9 cellular contexts compared by ENCODE assay signal in the genomic region with DNA sequence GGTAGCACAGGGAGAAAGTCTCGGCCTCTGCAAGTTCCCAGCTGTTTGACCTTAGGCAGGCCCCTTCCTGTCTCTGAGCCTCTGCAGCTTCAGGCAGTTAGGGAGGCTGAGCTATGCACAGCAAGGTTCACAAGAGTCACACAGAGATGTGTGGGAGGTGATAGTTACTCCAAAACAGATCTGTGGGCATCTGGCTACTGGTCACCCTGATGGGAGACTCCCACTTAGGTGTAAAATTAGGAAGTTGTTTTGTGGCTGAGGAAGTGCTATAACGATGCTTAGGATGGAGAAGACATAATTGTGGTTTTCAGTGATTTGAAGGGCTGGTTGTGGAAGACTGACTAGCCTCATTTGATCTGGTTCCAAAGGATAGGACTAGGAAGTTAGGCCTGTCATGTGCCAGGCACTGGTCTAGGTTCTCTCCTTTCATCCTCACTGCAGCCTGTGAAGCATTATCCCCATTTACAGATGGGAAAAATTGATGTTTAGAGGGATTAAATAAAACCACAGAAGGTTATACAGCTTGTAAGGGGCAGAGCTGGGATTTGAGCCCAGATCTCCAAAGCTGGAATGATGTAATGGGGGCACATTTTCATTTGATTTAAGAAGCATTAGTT. TPM values are rescaled to one million over a fixed set of nuclear protein-coding genes. Genes with fewer than 3 reads are reported as not detected.
A peak's percentile ranks its signal among the peaks of the same experiment; 100 is the strongest.
DNase-seq lines count a peak whose midpoint lies in the region; ATAC-seq and TF ChIP-seq lines count a peak whose summit lies in the region.
"Had no signal": no experiment of that assay in that cellular context is flagged by ENCODE, and none has a peak within 500 bp of the region (broad histone marks: within the 10 kb centered on the region; RNA-seq: fewer than 3 reads in every experiment).

No MANE protein-coding gene starts in this region.

- no peak for TF ChIP-seq POLR2A in esophagus muscularis mucosa (IDR thresholded peaks at IDR 0.05; ENCODE audit: low read depth)

- TF ChIP-seq CTCF in GM10266 (IDR thresholded peaks at IDR 0.05; ENCODE audit: control insufficient read depth, insufficient read depth, low read depth, missing control alignments) (no peak), OCI-LY1 (IDR thresholded peaks at IDR 0.05; ENCODE audit: low read length) (no peak), esophagus muscularis mucosa (IDR thresholded peaks at IDR 0.05) (no peak)

- H3K4me1 ChIP-seq in OCI-LY1 (ENCODE audit: insufficient read depth, low read length, severe bottlenecking) (peaks cover 80% of the 10 kb centered on the region), esophagus muscularis mucosa (peaks cover 81 to 99% (median 97%) of the 10 kb centered on the region in 4 donors), skeletal muscle satellite cell (ENCODE audit: control insufficient read depth, insufficient read depth, low read length) (peaks cover 47% of the 10 kb centered on the region)

- H4K20me1 ChIP-seq in OCI-LY1 (ENCODE audit: insufficient read depth, low read length) = no peaks in the 10 kb centered on the region

- no peak overlapping the region for H3K4me3 ChIP-seq in OCI-LY1 (ENCODE audit: low read depth, low read length, poor library complexity, severe bottlenecking)
- no peak overlapping the region for H3K4me3 ChIP-seq in esophagus muscularis mucosa
- no peak overlapping the region for H3K4me3 ChIP-seq in skeletal muscle satellite cell (ENCODE audit: low read length)

- H3K9ac ChIP-seq in OCI-LY1 (ENCODE audit: low read length) (peak overlapping the region; percentile 18; the same call in 1 of the 2 replicates), skeletal muscle satellite cell (ENCODE audit: low read depth, low read length) (peak overlapping the region; percentile 19)

- TF ChIP-seq EP300 in esophagus muscularis mucosa (IDR thresholded peaks at IDR 0.05) = no peak

- ATAC-seq in GM21786 (IDR thresholded peaks at IDR 0.05; ENCODE audit: unreplicated experiment) (no peak), GM21825 (IDR thresholded peaks at IDR 0.05; ENCODE audit: unreplicated experiment) (no peak)

- 35% methylated on average over 2 of the region's 2 CpGs for WGBS in esophagus muscularis mucosa

- H3K27ac ChIP-seq in OCI-LY1 (ENCODE audit: low read depth, low read length, poor library complexity, severe bottlenecking) (peak overlapping the region; percentile 19), esophagus muscularis mucosa (replicated peaks in 1 of 4) (peak overlapping the region; percentile 82 to 95 (median 86))

- peaks cover 12% of the 10 kb centered on the region for H3K36me3 ChIP-seq in OCI-LY1 (ENCODE audit: insufficient read depth, low read length)
- H3K36me3 ChIP-seq in esophagus muscularis mucosa = peaks cover 0 to 9% (median 0%) of the 10 kb centered on the region in 4 donors
- no peaks in the 10 kb centered on the region for H3K36me3 ChIP-seq in skeletal muscle satellite cell (ENCODE audit: insufficient read depth, low read length)

- H3K9me2 ChIP-seq in OCI-LY1 (ENCODE audit: low read depth, low read length) = no peaks in the 10 kb centered on the region

- peaks cover 64% of the 10 kb centered on the region for H3K79me2 ChIP-seq in OCI-LY1 (ENCODE audit: insufficient read depth, low read length)

- H3K27me3 ChIP-seq in OCI-LY1 (ENCODE audit: insufficient read depth, low read length) (no peaks in the 10 kb centered on the region), esophagus muscularis mucosa (no peaks in the 10 kb centered on the region), skeletal muscle satellite cell (ENCODE audit: control insufficient read depth, insufficient read depth, low read length) (no peaks in the 10 kb centered on the region)

- no peak overlapping the region for H2AFZ ChIP-seq in OCI-LY1 (ENCODE audit: low read length)

- H3F3A ChIP-seq in OCI-LY1 (ENCODE audit: insufficient read depth, low read length) = no peaks in the 10 kb centered on the region

- H3K9me3 ChIP-seq in OCI-LY1 (ENCODE audit: low read length) (no peaks in the 10 kb centered on the region), esophagus muscularis mucosa (no peaks in the 10 kb centered on the region), skeletal muscle satellite cell (replicated peaks; ENCODE audit: low read length) (no peaks in the 10 kb centered on the region)

- H3K4me2 ChIP-seq in OCI-LY1 (ENCODE audit: low read length) (peak overlapping the region; percentile 52; the same call in 1 of the 2 replicates), skeletal muscle satellite cell (ENCODE audit: low read length) (no peak overlapping the region)

- intact Hi-C loops in esophagus muscularis mucosa (cut with DNase I) = loop anchor here (5.0 kb wide), 1 partner anchor 35 kb away; no protein-coding TSS in a partner anchor

- peak; percentile 34 for DNase-seq in GM10266 (ENCODE audit: extremely low spot score)
- no peak for DNase-seq in esophagus muscularis mucosa (ENCODE audit: extremely low spot score)
- no peak for DNase-seq in SKM-1 (lab: John Stamatoyannopoulos, UW; ENCODE audit: unreplicated experiment)
- DNase-seq in stimulated activated naive CD4-positive, alpha-beta T cell treated with Interleukin-2 at 50 U/mL for 16 hours (lab: John Stamatoyannopoulos, UW) = no peak
- DNase-seq: activated naive CD8-positive, alpha-beta T cell treated with anti-CD3 and anti-CD28 coated beads, Interleukin-2, amount 10 ng/mL, durations not matched to agents 7 days and 5 days had no signal

RNA-seq across cellular contexts. Expression of a gene that starts 13.5 kb away (rescaled TPM):
- 100 to 1,000 TPM; 141 to 214 (median 166) TPM for total RNA-seq in esophagus muscularis mucosa
- 73.8 and 74.8 TPM in 2 replicates for total RNA-seq in skeletal muscle satellite cell (2012; rRNA removed)

RNA-seq across cellular contexts. Expression of a gene that starts 13.9 kb away (rescaled TPM):
- total RNA-seq in esophagus muscularis mucosa = 10 to 100 TPM; 36.5 to 46.1 (median 42.2) TPM
- total RNA-seq in skeletal muscle satellite cell (2012; rRNA removed) = 53.2 and 54.4 TPM in 2 replicates

RNA-seq across cellular contexts. Expression of a gene that starts 35.8 kb away (rescaled TPM):
- 100 to 1,000 TPM in 1 of 4 donors, 10 to 100 TPM in 3; 56.2 to 100 (median 93.0) TPM for total RNA-seq in esophagus muscularis mucosa
- 27.6 and 28.6 TPM in 2 replicates for total RNA-seq in skeletal muscle satellite cell (2012; rRNA removed)
